Comparison of ENCODE assay signal across 9 cellular contexts in the genomic region with DNA sequence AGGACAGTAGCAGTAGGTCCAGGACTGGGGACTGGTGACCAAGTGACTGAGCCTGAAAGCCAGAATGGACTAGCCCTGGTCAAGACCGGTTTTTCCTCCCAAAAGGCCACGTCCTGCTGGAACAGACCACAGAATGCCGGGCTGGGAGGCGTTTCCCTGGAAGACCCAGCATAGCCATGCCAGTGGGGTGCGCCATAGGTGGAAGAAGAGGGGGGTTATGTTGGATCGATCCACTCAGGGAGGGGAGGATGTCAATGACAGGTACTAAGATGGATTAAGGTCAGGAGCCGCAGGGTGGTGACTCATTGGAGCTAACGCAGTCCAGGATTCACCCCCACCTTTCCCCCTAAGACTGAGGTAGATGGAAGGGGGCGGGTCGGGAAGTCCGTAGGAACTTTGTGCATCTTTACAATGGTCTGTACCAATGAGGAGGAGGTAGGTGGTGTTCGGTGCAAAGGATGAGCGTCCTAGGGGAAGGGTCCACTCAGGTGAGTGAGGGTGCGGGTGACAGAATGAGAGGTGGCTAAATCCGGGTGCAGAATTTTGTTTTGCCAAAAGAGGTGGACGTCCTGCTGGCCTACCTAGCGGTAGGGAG. TPM values are rescaled to one million over a fixed set of nuclear protein-coding genes. Genes with fewer than 3 reads are reported as not detected.
DNase-seq lines count a peak whose midpoint lies in the region; ATAC-seq, FAIRE-seq and TF ChIP-seq lines count a peak whose summit lies in the region.
"Had no signal": no experiment of that assay in that cellular context is flagged by ENCODE, and none has a peak within 500 bp of the region (broad histone marks: within the 10 kb centered on the region; RNA-seq: fewer than 3 reads in every experiment).

No MANE protein-coding gene starts in this region.

- H3K27ac Mint-ChIP-seq in stimulated activated naive CD8-positive, alpha-beta T cell treated with anti-CD3 and anti-CD28 coated beads, Interleukin-15, Interleukin-2, amounts not matched to agents 100 ng/mL and 50 ng/mL, for 24 hours = peak overlapping the region; percentile 26

- H3K27me3 ChIP-seq in vagina = no peaks in the 10 kb centered on the region
- H3K27me3 ChIP-seq: SJSA1 had no signal

- H3K36me3 ChIP-seq in kidney (ENCODE audit: control insufficient read depth in 1 of 2, insufficient read depth in 2 of 2, low read length in 2 of 2) = peaks cover 4 to 13% of the 10 kb centered on the region in 2 donors
- peaks cover 0 to 25% of the 10 kb centered on the region in 2 donors for H3K36me3 ChIP-seq in vagina

- H3K36me3 Mint-ChIP-seq in stimulated activated naive CD8-positive, alpha-beta T cell treated with anti-CD3 and anti-CD28 coated beads, Interleukin-15, Interleukin-2, amounts not matched to agents 100 ng/mL and 50 ng/mL, for 24 hours (ENCODE audit: low read depth) = peaks cover 37% of the 10 kb centered on the region

- no peak for DNase-seq in stimulated activated naive CD8-positive, alpha-beta T cell treated with anti-CD3 and anti-CD28 coated beads, Interleukin-15, Interleukin-2, amounts not matched to agents 100 U/mL and 50 U/mL, for 24 hours
- DNase-seq in astrocyte of the spinal cord (ENCODE audit: low read depth, low spot score) = peak; percentile 44
- peak; percentile 78 for DNase-seq in kidney
- no peak for DNase-seq in vagina (ENCODE audit: extremely low spot score in 2 of 2)
- no peak for DNase-seq in Right ventricle myocardium inferior (ENCODE audit: missing footprints)

- no peaks in the 10 kb centered on the region for H3K9me3 Mint-ChIP-seq in stimulated activated naive CD8-positive, alpha-beta T cell treated with anti-CD3 and anti-CD28 coated beads, Interleukin-15, Interleukin-2, amounts not matched to agents 100 ng/mL and 50 ng/mL, for 24 hours

- no peak for ATAC-seq in stimulated activated naive CD8-positive, alpha-beta T cell treated with anti-CD3 and anti-CD28 coated beads, Interleukin-15, Interleukin-2, amounts not matched to agents 100 U/mL and 50 U/mL, for 24 hours
- no peak for ATAC-seq in GM19467 (IDR thresholded peaks at IDR 0.05; ENCODE audit: unreplicated experiment)
- no peak for ATAC-seq in Right ventricle myocardium inferior
- ATAC-seq in HG03135 (IDR thresholded peaks at IDR 0.05; ENCODE audit: unreplicated experiment) = no peak

- H3K4me3 Mint-ChIP-seq in stimulated activated naive CD8-positive, alpha-beta T cell treated with anti-CD3 and anti-CD28 coated beads, Interleukin-15, Interleukin-2, amounts not matched to agents 100 ng/mL and 50 ng/mL, for 24 hours = peak overlapping the region; percentile 48

- no peak for TF ChIP-seq POLR2A in vagina (IDR thresholded peaks at IDR 0.05)

- no peaks in the 10 kb centered on the region for H3K27me3 Mint-ChIP-seq in stimulated activated naive CD8-positive, alpha-beta T cell treated with anti-CD3 and anti-CD28 coated beads, Interleukin-15, Interleukin-2, amounts not matched to agents 100 ng/mL and 50 ng/mL, for 24 hours

- H3K9ac ChIP-seq in kidney (ENCODE audit: low read length in 2 of 2) = no peak overlapping the region

- H3K27ac ChIP-seq in kidney (ENCODE audit: low read depth in 2 of 2, low read length in 2 of 2) (no peak overlapping the region), vagina (no peak overlapping the region)
- H3K27ac ChIP-seq: SJSA1 had no signal

- FAIRE-seq in kidney (lab: Jason Lieb, UNC) = no peak

- H3K9me3 ChIP-seq in kidney (ENCODE audit: control insufficient read depth in 1 of 2, low read length in 2 of 2) (no peaks in the 10 kb centered on the region), vagina (no peaks in the 10 kb centered on the region)

- in situ Hi-C loops in astrocyte of the spinal cord (cut with HindIII; ENCODE audit: low sequenced_read_pairs) = no loop called here

- H3K4me1 Mint-ChIP-seq in stimulated activated naive CD8-positive, alpha-beta T cell treated with anti-CD3 and anti-CD28 coated beads, Interleukin-15, Interleukin-2, amounts not matched to agents 100 ng/mL and 50 ng/mL, for 24 hours (ENCODE audit: low read depth) = peaks cover 30% of the 10 kb centered on the region

- no peak overlapping the region for H3K4me3 ChIP-seq in astrocyte of the spinal cord (ENCODE audit: low read depth, low read length)
- peak overlapping the region; percentile 36 to 51 for H3K4me3 ChIP-seq in kidney (ENCODE audit: low read length in 2 of 2)
- peak overlapping the region; percentile 39 to 44 for H3K4me3 ChIP-seq in vagina
- H3K4me3 ChIP-seq: SJSA1 had no signal

- intact Hi-C loops in kidney (cut with DNase I) = no loop called here
- intact Hi-C loops in vagina (cut with DNase I) = no loop called here
- intact Hi-C loops in Right ventricle myocardium inferior (cut with DNase I) = loop anchor here (10.0 kb wide), 1 partner anchor 57 kb away; the partner anchor contains the start of gene OPA3

- TF ChIP-seq CTCF in astrocyte of the spinal cord (IDR thresholded peaks at IDR 0.05; ENCODE audit: low read depth, low read length) = no peak
- TF ChIP-seq CTCF in kidney (IDR thresholded peaks at IDR 0.05; ENCODE audit: borderline replicate concordance, extremely low read depth, insufficient read depth) = no peak
- no peak for TF ChIP-seq CTCF in vagina (IDR thresholded peaks at IDR 0.05)

- H3K4me1 ChIP-seq in kidney (ENCODE audit: control insufficient read depth in 1 of 2, insufficient read depth in 1 of 2, low read depth in 1 of 2, low read length in 2 of 2) (peaks cover 0 to 7% of the 10 kb centered on the region in 2 donors), vagina (peaks cover 22% of the 10 kb centered on the region)
- H3K4me1 ChIP-seq: SJSA1 had no signal

RNA-seq across cellular contexts. Expression of gene VASP, which starts 21.0 kb away (rescaled TPM):
- total RNA-seq in kidney (105 TPM), vagina (103 TPM), Right ventricle myocardium inferior (49.0 TPM)
- polyA plus RNA-seq in kidney (ENCODE audit: insufficient read depth, low read depth, low replicate concordance) = 36.3 TPM

RNA-seq across cellular contexts. Expression of gene PPM1N, which starts 30.0 kb away (rescaled TPM):
- total RNA-seq in kidney = 2.2 TPM
- 0.69 TPM for polyA plus RNA-seq in kidney (ENCODE audit: insufficient read depth, low read depth, low replicate concordance)
- total RNA-seq in vagina = 3.9 TPM
- 0.65 TPM for total RNA-seq in Right ventricle myocardium inferior

RNA-seq across cellular contexts. Expression of gene RTN2, which starts 31.4 kb away (rescaled TPM):
- 7.3 TPM for total RNA-seq in kidney
- 8.2 TPM for polyA plus RNA-seq in kidney (ENCODE audit: insufficient read depth, low read depth, low replicate concordance)
- 13.0 TPM for total RNA-seq in vagina
- 30.6 TPM for total RNA-seq in Right ventricle myocardium inferior

RNA-seq across cellular contexts. Expression of gene OPA3, which starts 56.4 kb away (rescaled TPM):
- total RNA-seq in kidney = 19.1 TPM
- 8.1 TPM for polyA plus RNA-seq in kidney (ENCODE audit: insufficient read depth, low read depth, low replicate concordance)
- 6.6 TPM for total RNA-seq in vagina
- total RNA-seq in Right ventricle myocardium inferior = 24.5 TPM

Comparison
In these comparisons a context has a peak if more than half of its experiments do, and no peak if none do; other contexts are left out.
1. DNase-seq: peak in astrocyte of the spinal cord (single experiment) and kidney (single experiment); none in stimulated activated naive CD8-positive, alpha-beta T cell treated with anti-CD3 and anti-CD28 coated beads, Interleukin-15, Interleukin-2, amounts not matched to agents 100 U/mL and 50 U/mL, for 24 hours (single experiment), vagina (0 of 2) and Right ventricle myocardium inferior (single experiment).